ENCODE assay signal across 36 cellular contexts in the genomic region with DNA sequence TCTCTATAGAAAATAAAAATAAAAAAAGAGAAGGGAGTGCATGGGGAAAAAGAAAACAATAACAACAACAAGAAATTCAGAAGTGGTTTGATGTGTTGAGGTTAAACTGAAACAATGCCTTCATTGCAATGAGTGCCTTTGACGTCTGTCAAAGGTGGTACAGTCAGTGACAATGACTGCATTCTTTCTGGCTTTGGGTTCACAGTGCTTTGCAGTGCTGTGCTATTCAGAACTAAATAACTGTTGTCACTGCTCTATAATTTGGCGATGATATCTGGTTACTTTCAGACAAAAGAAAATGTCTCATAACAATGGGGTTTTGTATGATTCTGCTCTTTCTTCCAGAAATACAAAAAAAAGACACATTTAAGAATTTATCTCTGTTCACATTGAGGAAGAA.
"Had no signal": no experiment of that assay in that cellular context is flagged by ENCODE, and none has a peak within 500 bp of the region (broad histone marks: within the 10 kb centered on the region; RNA-seq: fewer than 3 reads in every experiment).

No MANE protein-coding gene starts in this region.

- H3K27me3 Mint-ChIP-seq: activated naive CD4-positive, alpha-beta T cell treated with anti-CD3 and anti-CD28 coated beads, Interleukin-2, amount 10 ng/mL, durations not matched to agents 7 days and 5 days; central memory CD8-positive, alpha-beta T cell; naive thymus-derived CD8-positive, alpha-beta T cell; stimulated activated naive B cell treated with anti-CD40 and anti-IgM and Interleukin-4, amounts not matched to agents 10 μg/mL and 1 μg/mL and 100 μg/mL, for 72 hours; T-helper 17 cell; type B pancreatic cell had no signal

- FAIRE-seq: endometrium, keratinocyte, pancreas had no signal

- H3K36me3 Mint-ChIP-seq: activated naive CD4-positive, alpha-beta T cell treated with anti-CD3 and anti-CD28 coated beads, Interleukin-2, amount 10 ng/mL, durations not matched to agents 7 days and 5 days; mesothelial cell of epicardium; naive thymus-derived CD8-positive, alpha-beta T cell; stimulated activated naive B cell treated with anti-CD40 and anti-IgM and Interleukin-4, amounts not matched to agents 10 μg/mL and 1 μg/mL and 100 μg/mL, for 72 hours; type B pancreatic cell had no signal

- DNase-seq: activated CD4-positive, alpha-beta T cell treated with anti-CD3 and anti-CD28 coated beads for 48 hours; activated CD4-positive, alpha-beta T cell treated with anti-CD3 and anti-CD28 coated beads, Interleukin-2, amount 50 U/mL, for 48 hours; activated CD8-positive, alpha-beta memory T cell treated with anti-CD3 and anti-CD28 coated beads, Interleukin-2, amount 50 U/mL, for 4 hours; activated gamma-delta T cell; activated naive CD4-positive, alpha-beta T cell treated with anti-CD3 and anti-CD28 coated beads, Interleukin-2, amount 10 ng/mL, durations not matched to agents 7 days and 5 days; activated T-cell treated with anti-CD3 and anti-CD28 coated beads, Interleukin-2, amount 50 U/mL, for 1 hour; amniotic stem cell; dermis blood vessel endothelial cell; effector CD8-positive, alpha-beta T cell; esophagus squamous epithelium; gastrocnemius medialis; left colon; mammary epithelial cell; naive thymus-derived CD8-positive, alpha-beta T cell; pancreas; psoas muscle; stimulated activated CD4-positive, alpha-beta T cell treated with anti-CD3 and anti-CD28 coated beads, Interleukin-15, amount 100 ng/mL, for 24 hours; stimulated activated CD4-positive, alpha-beta T cell treated with anti-CD3 and anti-CD28 coated beads, Interleukin-2, amount 100 ng/mL, for 24 hours; stimulated activated naive B cell treated with anti-CD40 and anti-IgM and Interleukin-4, amounts not matched to agents 10 μg/mL and 1 μg/mL and 100 μg/mL, for 72 hours; stomach; T-helper 17 cell; T1000; uterus; WERI-Rb-1 had no signal

- ATAC-seq: activated CD4-positive, CD25-positive, alpha-beta regulatory T cell treated with anti-CD3 and anti-CD28 coated beads, Interleukin-2, amount 50 U/mL, for 24 hours; gastrocnemius medialis; left colon; naive thymus-derived CD8-positive, alpha-beta T cell; pancreas; psoas muscle; stimulated activated naive B cell treated with anti-CD40 and anti-IgM and Interleukin-4, amounts not matched to agents 10 μg/mL and 1 μg/mL and 100 μg/mL, for 72 hours; T-helper 17 cell had no signal

- H3K9me3 Mint-ChIP-seq: activated naive CD4-positive, alpha-beta T cell treated with anti-CD3 and anti-CD28 coated beads, Interleukin-2, amount 10 ng/mL, durations not matched to agents 7 days and 5 days; central memory CD8-positive, alpha-beta T cell; mesothelial cell of epicardium; neural crest cell; stimulated activated naive B cell treated with anti-CD40 and anti-IgM and Interleukin-4, amounts not matched to agents 10 μg/mL and 1 μg/mL and 100 μg/mL, for 72 hours; type B pancreatic cell had no signal

- H3K27ac Mint-ChIP-seq: activated naive CD4-positive, alpha-beta T cell treated with anti-CD3 and anti-CD28 coated beads, Interleukin-2, amount 10 ng/mL, durations not matched to agents 7 days and 5 days; mesothelial cell of epicardium; naive thymus-derived CD8-positive, alpha-beta T cell; stimulated activated naive B cell treated with anti-CD40 and anti-IgM and Interleukin-4, amounts not matched to agents 10 μg/mL and 1 μg/mL and 100 μg/mL, for 72 hours; T-helper 17 cell; type B pancreatic cell had no signal

- H3K27ac ChIP-seq: breast epithelium, epithelial cell of prostate, esophagus squamous epithelium, gastrocnemius medialis, hepatocyte, pancreas, psoas muscle, right atrium auricular region, stomach, thoracic aorta, uterus, WERI-Rb-1 had no signal

- H3K4me3 Mint-ChIP-seq: activated naive CD4-positive, alpha-beta T cell treated with anti-CD3 and anti-CD28 coated beads, Interleukin-2, amount 10 ng/mL, durations not matched to agents 7 days and 5 days; central memory CD8-positive, alpha-beta T cell; mesothelial cell of epicardium; naive thymus-derived CD8-positive, alpha-beta T cell; neural crest cell; stimulated activated naive B cell treated with anti-CD40 and anti-IgM and Interleukin-4, amounts not matched to agents 10 μg/mL and 1 μg/mL and 100 μg/mL, for 72 hours; T-helper 17 cell; type B pancreatic cell had no signal

- H3K4me1 Mint-ChIP-seq: activated naive CD4-positive, alpha-beta T cell treated with anti-CD3 and anti-CD28 coated beads, Interleukin-2, amount 10 ng/mL, durations not matched to agents 7 days and 5 days; central memory CD8-positive, alpha-beta T cell; mesothelial cell of epicardium; naive thymus-derived CD8-positive, alpha-beta T cell; stimulated activated naive B cell treated with anti-CD40 and anti-IgM and Interleukin-4, amounts not matched to agents 10 μg/mL and 1 μg/mL and 100 μg/mL, for 72 hours; T-helper 17 cell had no signal
